In genomic region chr3:15063656-15064286, GRCh38 we compare ENCODE assay signal across 9 cellular contexts. TPM values are rescaled to one million over a fixed set of nuclear protein-coding genes. Genes with fewer than 3 reads are reported as not detected.
DNase-seq lines count a peak whose midpoint lies in the region; ATAC-seq and TF ChIP-seq lines count a peak whose summit lies in the region.
"Had no signal": no experiment of that assay in that cellular context is flagged by ENCODE, and none has a peak within 500 bp of the region (broad histone marks: within the 10 kb centered on the region; RNA-seq: fewer than 3 reads in every experiment).

No MANE protein-coding gene starts in this region.

- H3K4me3 Mint-ChIP-seq in T-cell, result peak overlapping the region; percentile 92 to 97 (median 95)

- intact Hi-C loops in psoas muscle (cut with DNase I), result no loop called here

- peak overlapping the region; percentile 92 for H3K27ac ChIP-seq in psoas muscle
- H3K27ac ChIP-seq: neutrophil had no signal

- H3K27me3 Mint-ChIP-seq in T-cell, result no peaks in the 10 kb centered on the region

- H3K27me3 ChIP-seq in GM06990 (replicated peaks; ENCODE audit: control insufficient read depth, insufficient read depth, low read length) (no peaks in the 10 kb centered on the region), psoas muscle (ENCODE audit: insufficient read depth in 3 of 3, low read length in 2 of 3) (no peaks in the 10 kb centered on the region)
- H3K27me3 ChIP-seq: neutrophil had no signal

- H3K9me3 ChIP-seq in psoas muscle, result no peaks in the 10 kb centered on the region
- H3K9me3 ChIP-seq: neutrophil had no signal

- TF ChIP-seq CTCF in GM06990 (IDR thresholded peaks at IDR 0.05; ENCODE audit: insufficient read depth, low read length, poor library complexity, severe bottlenecking) (no peak), fibroblast of villous mesenchyme (IDR thresholded peaks at IDR 0.05; ENCODE audit: insufficient read depth, low read depth, low read length) (no peak), psoas muscle (IDR thresholded peaks at IDR 0.05) (no peak)

- H3K4me1 ChIP-seq in psoas muscle, result peaks cover 13% of the 10 kb centered on the region

- peak overlapping the region; percentile 52 to 61 for H3K27ac Mint-ChIP-seq in T-cell

- H3K4me3 ChIP-seq in GM06990 (replicated peaks; ENCODE audit: low read depth, low read length) (peak overlapping the region; percentile 81), fibroblast of villous mesenchyme (ENCODE audit: low read depth, low read length) (peak overlapping the region; percentile 89), psoas muscle (peak overlapping the region; percentile 93)

- H3K4me1 Mint-ChIP-seq in T-cell, result peaks cover 23 to 31% (median 26%) of the 10 kb centered on the region in 3 donors

- CTCF ChIA-PET in T-cell (lab: Charles Lee), result interaction anchor here in 1 of 2 donors (1.5 to 1.6 kb wide), 2 partner anchors 8 to 12 kb away, joined by 3 read pairs; no protein-coding TSS in a partner anchor

- H3K36me3 ChIP-seq in GM06990 (ENCODE audit: control insufficient read depth, insufficient read depth, low read length) (peaks cover 3% of the 10 kb centered on the region), psoas muscle (ENCODE audit: insufficient read depth in 1 of 2, low read depth in 1 of 2) (peaks cover 0 to 17% of the 10 kb centered on the region in 2 donors)
- H3K36me3 ChIP-seq: neutrophil had no signal

- 82 to 87% (median 84%) methylated on average over 13 of the region's 13 CpGs for WGBS in psoas muscle, 3 donors

- POLR2A ChIA-PET in T-cell (lab: Charles Lee), result interaction anchor here (0.6 kb wide), 3 partner anchors 14 to 507 kb away, joined by 3 to 4 read pairs (median 3); no protein-coding TSS in a partner anchor

- DNase-seq in GM06990 (ENCODE audit: extremely low read depth, insufficient read length) (no peak), T-cell (no peak), fibroblast of villous mesenchyme (ENCODE audit: low read depth) (no peak), psoas muscle (no peak), NOMO-1 treated with DMSO at 0.1 percent for 48 hours (lab: John Stamatoyannopoulos, UW; ENCODE audit: unreplicated experiment) (no peak), NCI-H2107 (lab: John Stamatoyannopoulos, UW) (no peak)

- ATAC-seq in T-cell (replicated peaks in 1 of 4) (no peak), psoas muscle (no peak), GM21447 (IDR thresholded peaks at IDR 0.05; ENCODE audit: unreplicated experiment) (no peak), HG02759 (IDR thresholded peaks at IDR 0.05; ENCODE audit: unreplicated experiment) (no peak)

- H3K9me3 Mint-ChIP-seq in T-cell, result no peaks in the 10 kb centered on the region

- H3K36me3 Mint-ChIP-seq in T-cell, result peaks cover 10% of the 10 kb centered on the region

RNA-seq across cellular contexts. Expression of gene MRPS25, which starts 1.3 kb away (rescaled TPM):
- 100 to 1,000 TPM in 1 of 5 donors, 10 to 100 TPM in 4; 55.7 to 102 (median 87.3) TPM for total RNA-seq in T-cell
- 9.5 and 12.6 TPM in 2 replicates for total RNA-seq in fibroblast of villous mesenchyme
- 10 to 100 TPM; 60.6 to 83.9 (median 74.1) TPM for total RNA-seq in psoas muscle
- 100 to 1,000 TPM in 1 of 3 donors, 10 to 100 TPM in 2; 72.9 to 145 (median 74.2) TPM for polyA plus RNA-seq in psoas muscle

RNA-seq across cellular contexts. Expression of gene RBSN, which starts 35.2 kb away (rescaled TPM):
- total RNA-seq in T-cell, result 10 to 100 TPM; 24.7 to 42.7 (median 34.4) TPM
- total RNA-seq in fibroblast of villous mesenchyme, result 22.9 and 25.9 TPM in 2 replicates
- 10 to 100 TPM; 18.6 to 26.3 (median 23.2) TPM for total RNA-seq in psoas muscle
- polyA plus RNA-seq in psoas muscle, result 10 to 100 TPM in 2 of 3 donors, 1 to 10 TPM in 1; 7.7 to 21.5 (median 10.7) TPM
